1 cellular context compared by ENCODE assay signal in genomic region chr3:129002573-129003569, GRCh38.
TF ChIP-seq lines count a peak whose summit lies in the region.

No MANE protein-coding gene starts in this region.

TF ChIP-seq in HCT116, 20 proteins besides CTCF, POLR2A, EP300 and RAD21 (continued from another document):
- TF ChIP-seq TCF7L2 (IDR thresholded peaks at IDR 0.05; ENCODE audit: borderline replicate concordance, extremely low read depth, insufficient read depth, insufficient read length): no peak
